Comparison of ENCODE assay signal across 8 cellular contexts in the genomic region with DNA sequence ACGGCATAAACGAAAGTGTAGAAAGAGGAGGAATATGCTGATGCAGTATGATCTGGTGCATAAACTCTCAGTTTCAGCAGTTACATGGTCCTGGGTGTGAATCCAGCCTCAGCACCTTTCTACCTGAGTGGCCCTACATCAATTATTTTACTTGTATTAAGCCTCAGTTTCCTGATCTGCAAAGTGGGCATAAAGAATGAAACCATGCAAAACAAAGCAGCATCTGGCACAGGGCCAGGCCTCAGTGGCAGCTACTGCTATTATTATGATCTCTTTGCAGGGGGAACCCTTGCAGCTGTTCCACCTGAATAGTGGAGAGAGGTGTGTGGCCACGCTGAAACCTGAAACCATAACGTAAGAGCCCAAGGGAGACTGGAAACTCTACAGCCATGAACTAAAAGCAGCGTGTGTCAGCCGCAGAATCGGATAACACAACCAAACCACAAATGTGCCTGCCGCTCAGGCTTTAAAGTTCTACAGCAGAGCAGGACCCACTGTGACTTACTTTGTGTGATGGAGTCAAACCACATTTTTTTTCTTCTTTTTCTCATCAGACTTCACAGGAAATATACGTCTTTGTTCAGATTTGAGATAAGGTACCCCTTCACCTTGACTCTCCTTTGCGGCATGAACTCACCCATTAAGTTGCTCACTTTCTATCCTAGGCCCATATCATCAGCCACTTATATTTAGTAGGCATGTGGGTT. TPM values are rescaled to one million over a fixed set of nuclear protein-coding genes. Genes with fewer than 3 reads are reported as not detected.
DNase-seq lines count a peak whose midpoint lies in the region; ATAC-seq and TF ChIP-seq lines count a peak whose summit lies in the region.

No MANE protein-coding gene starts in this region.

- no peak overlapping the region for H2BK15ac ChIP-seq in mesendoderm (replicated peaks; ENCODE audit: low read depth)

- CTCF ChIA-PET in SK-N-SH (lab: Yijun Ruan, JAX), result interaction anchor here (0.6 to 0.7 kb wide), 2 partner anchors 104 to 311 kb away, joined by 3 to 4 read pairs; no protein-coding TSS in a partner anchor

- H3K36me3 Mint-ChIP-seq in activated T-helper 2 cell treated with anti-CD3 and anti-CD28 coated beads, Interferon-gamma antibody, Interleukin-2, Interleukin-4, amounts not matched to agents 10 μg/mL and 5 μg/mL and 100 μg/mL, durations not matched to agents 14 hours and 24 hours and 36 hours (ENCODE audit: low read depth), result no peaks in the 10 kb centered on the region

- H3K4me3 ChIP-seq in SK-N-SH (ENCODE audit: low read depth in 2 of 2, low read length in 1 of 2) (no peak overlapping the region), OCI-LY1 (ENCODE audit: low read depth, low read length, poor library complexity, severe bottlenecking) (no peak overlapping the region), parathyroid adenoma (ENCODE audit: low read depth, low read length) (no peak overlapping the region), mesendoderm (ENCODE audit: low read length) (no peak overlapping the region)

- intact Hi-C loops in activated T-helper 2 cell treated with anti-CD3 and anti-CD28 coated beads, Interferon-gamma antibody, Interleukin-2, Interleukin-4, amounts not matched to agents 10 μg/mL and 5 μg/mL and 100 μg/mL, durations not matched to agents 14 hours and 24 hours and 36 hours (cut with micrococcal nuclease), result loop anchor here (1.0 to 5.0 kb wide), 10 partner anchors 10 to 313 kb away; a partner anchor contains a TSS

- no peak overlapping the region for H4K8ac ChIP-seq in mesendoderm (ENCODE audit: low read depth, low read length)

- H4K5ac ChIP-seq in mesendoderm (ENCODE audit: low read length), result no peak overlapping the region

- no peaks in the 10 kb centered on the region for H3K27me3 ChIP-seq in SK-N-SH (ENCODE audit: insufficient read depth)
- H3K27me3 ChIP-seq in OCI-LY1 (ENCODE audit: insufficient read depth, low read length), result no peaks in the 10 kb centered on the region; the same call in 1 of the 2 replicates
- H3K27me3 ChIP-seq in parathyroid adenoma (ENCODE audit: control insufficient read depth, insufficient read depth, low read length), result no peaks in the 10 kb centered on the region
- H3K27me3 ChIP-seq in mesendoderm (ENCODE audit: insufficient read depth, low read length, poor library complexity), result no peaks in the 10 kb centered on the region

- TF ChIP-seq CTCF in SK-N-SH (IDR thresholded peaks at IDR 0.05), result no peak
- no peak for TF ChIP-seq CTCF in OCI-LY1 (IDR thresholded peaks at IDR 0.05; ENCODE audit: low read length)
- TF ChIP-seq CTCF in parathyroid adenoma (IDR thresholded peaks at IDR 0.05), result no peak

- POLR2A ChIA-PET in SK-N-SH (lab: Yijun Ruan, JAX), result no interaction called here

- H3K27ac ChIP-seq in SK-N-SH (ENCODE audit: low read depth in 2 of 2, low read length in 1 of 2), result no peak overlapping the region
- H3K27ac ChIP-seq in OCI-LY1 (ENCODE audit: low read depth, low read length, poor library complexity, severe bottlenecking), result peak overlapping the region; percentile 52
- no peak overlapping the region for H3K27ac ChIP-seq in parathyroid adenoma
- no peak overlapping the region for H3K27ac ChIP-seq in mesendoderm (ENCODE audit: low read depth, low read length)

- no peak overlapping the region for H3K4me2 ChIP-seq in SK-N-SH
- peak overlapping the region; percentile 46; the same call in 1 of the 2 replicates for H3K4me2 ChIP-seq in OCI-LY1 (ENCODE audit: low read length)
- H3K4me2 ChIP-seq in parathyroid adenoma (ENCODE audit: low read length), result peak overlapping the region; percentile 13
- H3K4me2 ChIP-seq in mesendoderm (ENCODE audit: low read length), result no peak overlapping the region

- no peaks in the 10 kb centered on the region for H3K36me3 ChIP-seq in SK-N-SH (replicated peaks in 1 of 2; ENCODE audit: control insufficient read depth in 1 of 2, insufficient read depth in 2 of 2, low read length in 1 of 2)
- no peaks in the 10 kb centered on the region for H3K36me3 ChIP-seq in OCI-LY1 (ENCODE audit: insufficient read depth, low read length)
- no peaks in the 10 kb centered on the region for H3K36me3 ChIP-seq in parathyroid adenoma (ENCODE audit: control insufficient read depth, insufficient read depth, low read length)
- H3K36me3 ChIP-seq in mesendoderm (ENCODE audit: control insufficient read depth, insufficient read depth, low read length), result no peaks in the 10 kb centered on the region

- no peak overlapping the region for H3K23ac ChIP-seq in mesendoderm (ENCODE audit: low read length)

- H3K18ac ChIP-seq in mesendoderm (ENCODE audit: low read length), result no peak overlapping the region

- no peak overlapping the region for H3K4ac ChIP-seq in mesendoderm (ENCODE audit: low read depth, low read length)

- TF ChIP-seq RAD21 in SK-N-SH (IDR thresholded peaks at IDR 0.05; ENCODE audit: low read length), result no peak

- no peak overlapping the region for H3K56ac ChIP-seq in mesendoderm (ENCODE audit: low read length)

- no peaks in the 10 kb centered on the region for H3K9me3 Mint-ChIP-seq in activated T-helper 2 cell treated with anti-CD3 and anti-CD28 coated beads, Interferon-gamma antibody, Interleukin-2, Interleukin-4, amounts not matched to agents 10 μg/mL and 5 μg/mL and 100 μg/mL, durations not matched to agents 14 hours and 24 hours and 36 hours

- no peaks in the 10 kb centered on the region for H4K20me1 ChIP-seq in SK-N-SH (ENCODE audit: insufficient read depth)
- no peaks in the 10 kb centered on the region for H4K20me1 ChIP-seq in OCI-LY1 (ENCODE audit: insufficient read depth, low read length)

- H3F3A ChIP-seq in SK-N-SH (replicated peaks; ENCODE audit: insufficient read depth) (no peaks in the 10 kb centered on the region), OCI-LY1 (ENCODE audit: insufficient read depth, low read length) (no peaks in the 10 kb centered on the region)

- no peaks in the 10 kb centered on the region for H3K4me1 ChIP-seq in SK-N-SH (ENCODE audit: control insufficient read depth in 1 of 2, insufficient read depth in 2 of 2, low read depth in 1 of 2, low read length in 1 of 2)
- peaks cover 33% of the 10 kb centered on the region for H3K4me1 ChIP-seq in OCI-LY1 (ENCODE audit: insufficient read depth, low read length, severe bottlenecking)
- H3K4me1 ChIP-seq in parathyroid adenoma, result peaks cover 12% of the 10 kb centered on the region
- H3K4me1 ChIP-seq in mesendoderm (ENCODE audit: control insufficient read depth, low read depth, low read length), result no peaks in the 10 kb centered on the region

- ATAC-seq in SK-N-SH treated with all-trans-retinoic acid at 6 μM for 48 hours (no peak), HG03108 (IDR thresholded peaks at IDR 0.05; ENCODE audit: unreplicated experiment) (peak; percentile 78)

- H3K9me2 ChIP-seq in SK-N-SH (no peaks in the 10 kb centered on the region), OCI-LY1 (ENCODE audit: low read depth, low read length) (no peaks in the 10 kb centered on the region)

- H3K27ac Mint-ChIP-seq in activated T-helper 2 cell treated with anti-CD3 and anti-CD28 coated beads, Interferon-gamma antibody, Interleukin-2, Interleukin-4, amounts not matched to agents 10 μg/mL and 5 μg/mL and 100 μg/mL, durations not matched to agents 14 hours and 24 hours and 36 hours, result peak overlapping the region; percentile 68

- TF ChIP-seq EP300 in SK-N-SH (IDR thresholded peaks at IDR 0.05; ENCODE audit: borderline replicate concordance in 1 of 2, low read depth in 1 of 2, low read length in 1 of 2), result no peak

- no peak for DNase-seq in SK-N-SH
- DNase-seq in activated T-helper 2 cell treated with anti-CD3 and anti-CD28 coated beads, Interferon-gamma antibody, Interleukin-2, Interleukin-4, amounts not matched to agents 10 μg/mL and 5 μg/mL and 100 μg/mL, durations not matched to agents 14 hours and 24 hours and 36 hours (ENCODE audit: low spot score), result peak; percentile 88
- no peak for DNase-seq in occipital lobe (lab: John Stamatoyannopoulos, UW)
- no peak for DNase-seq in mesendoderm

- H2AK5ac ChIP-seq in mesendoderm (ENCODE audit: low read length), result no peak overlapping the region

- H2AFZ ChIP-seq in SK-N-SH (ENCODE audit: low read depth), result 0 out of 2 replicates have a peak overlapping the region, but pooled peaks have one; percentile 19
- H2AFZ ChIP-seq in OCI-LY1 (ENCODE audit: low read length), result no peak overlapping the region
- H2AFZ ChIP-seq in parathyroid adenoma, result peak overlapping the region; percentile 61

- no peak overlapping the region for H2BK120ac ChIP-seq in mesendoderm (ENCODE audit: low read depth, low read length)

- H3K79me2 ChIP-seq in SK-N-SH (ENCODE audit: insufficient read depth) (no peaks in the 10 kb centered on the region), OCI-LY1 (ENCODE audit: insufficient read depth, low read length) (no peaks in the 10 kb centered on the region), parathyroid adenoma (no peaks in the 10 kb centered on the region), mesendoderm (ENCODE audit: control insufficient read depth, insufficient read depth, low read length) (no peaks in the 10 kb centered on the region)

- WGBS in SK-N-SH (ENCODE audit: low lambda C conversion rate), result 90% methylated on average over 10 of the region's 10 CpGs
- WGBS in mesendoderm (ENCODE audit: extremely low coverage, insufficient coverage, low lambda C conversion rate), result no CpG with 5 or more reads among the region's 10 CpGs

- no peak overlapping the region for H3K9ac ChIP-seq in SK-N-SH
- no peak overlapping the region for H3K9ac ChIP-seq in OCI-LY1 (ENCODE audit: low read length)
- H3K9ac ChIP-seq in parathyroid adenoma, result no peak overlapping the region
- H3K9ac ChIP-seq in mesendoderm (ENCODE audit: low read length), result no peak overlapping the region

- H3K4me3 Mint-ChIP-seq in activated T-helper 2 cell treated with anti-CD3 and anti-CD28 coated beads, Interferon-gamma antibody, Interleukin-2, Interleukin-4, amounts not matched to agents 10 μg/mL and 5 μg/mL and 100 μg/mL, durations not matched to agents 14 hours and 24 hours and 36 hours (ENCODE audit: low read depth), result peak overlapping the region; percentile 37

- H2BK5ac ChIP-seq in mesendoderm (ENCODE audit: low read length), result no peak overlapping the region

- peaks cover 48% of the 10 kb centered on the region for H3K4me1 Mint-ChIP-seq in activated T-helper 2 cell treated with anti-CD3 and anti-CD28 coated beads, Interferon-gamma antibody, Interleukin-2, Interleukin-4, amounts not matched to agents 10 μg/mL and 5 μg/mL and 100 μg/mL, durations not matched to agents 14 hours and 24 hours and 36 hours (ENCODE audit: low read depth)

- peaks cover 37% of the 10 kb centered on the region for H3K27me3 Mint-ChIP-seq in activated T-helper 2 cell treated with anti-CD3 and anti-CD28 coated beads, Interferon-gamma antibody, Interleukin-2, Interleukin-4, amounts not matched to agents 10 μg/mL and 5 μg/mL and 100 μg/mL, durations not matched to agents 14 hours and 24 hours and 36 hours (ENCODE audit: low read depth)

- H3K9me3 ChIP-seq in SK-N-SH (no peaks in the 10 kb centered on the region), OCI-LY1 (ENCODE audit: low read length) (no peaks in the 10 kb centered on the region), parathyroid adenoma (ENCODE audit: control insufficient read depth, low read length) (no peaks in the 10 kb centered on the region)

- no peaks in the 10 kb centered on the region for H3K79me1 ChIP-seq in mesendoderm (ENCODE audit: low read length)

RNA-seq across cellular contexts. Expression of a gene that starts 29.2 kb away (rescaled TPM):
- polyA plus RNA-seq in SK-N-SH (2012; rRNA removed), result 285 and 309 TPM in 2 replicates
- polyA plus RNA-seq in SK-N-SH (2012; cell fraction: cytosol; rRNA removed), result 143 and 157 TPM in 2 replicates
- 1,026 and 1,160 TPM in 2 replicates for polyA plus RNA-seq in SK-N-SH (2012; cell fraction: nucleus; rRNA removed)
- 24.7 and 27.8 TPM in 2 replicates for total RNA-seq in activated T-helper 2 cell treated with anti-CD3 and anti-CD28 coated beads, Interferon-gamma antibody, Interleukin-2, Interleukin-4, amounts not matched to agents 10 μg/mL and 5 μg/mL and 100 μg/mL, durations not matched to agents 14 hours and 24 hours and 36 hours
- total RNA-seq in occipital lobe, result 51.2 TPM
- polyA plus RNA-seq in mesendoderm (2013, experiment 1 of 2), result 30.2 TPM
- 33.0 TPM for polyA plus RNA-seq in mesendoderm (2013, experiment 2 of 2)

Comparison
In these comparisons a context has a peak if more than half of its experiments do, and no peak if none do; other contexts are left out.
1. H3K4me2 ChIP-seq: peak in OCI-LY1 (single experiment) and parathyroid adenoma (single experiment); none in SK-N-SH (single experiment) and mesendoderm (single experiment).